ENCODE assay signal across 24 cellular contexts in genomic region chr2:109066917-109067828, GRCh38.
DNase-seq lines count a peak whose midpoint lies in the region; ATAC-seq and TF ChIP-seq lines count a peak whose summit lies in the region.
"Had no signal": no experiment of that assay in that cellular context is flagged by ENCODE, and none has a peak within 500 bp of the region (broad histone marks: within the 10 kb centered on the region; RNA-seq: fewer than 3 reads in every experiment).

No MANE protein-coding gene starts in this region.

- in situ Hi-C loops in GM13976 (cut with MboI; ENCODE audit: low sequenced_read_pairs, unreplicated experiment) = no loop called here

- H4K20me1 ChIP-seq in HCT116 (ENCODE audit: insufficient read depth) = no peaks in the 10 kb centered on the region

- H3K36me3 Mint-ChIP-seq in Caco-2 (ENCODE audit: insufficient read depth, unreplicated experiment) (peaks cover 16% of the 10 kb centered on the region), endodermal cell (ENCODE audit: low read depth) (no peaks in the 10 kb centered on the region), neural crest cell (ENCODE audit: low read depth) (no peaks in the 10 kb centered on the region)
- H3K36me3 Mint-ChIP-seq: activated naive CD8-positive, alpha-beta T cell treated with anti-CD3 and anti-CD28 coated beads, Interleukin-2, amount 10 ng/mL, durations not matched to agents 7 days and 5 days; CD14-positive monocyte had no signal

- H3K4me1 ChIP-seq in Caco-2 (peaks cover 76% of the 10 kb centered on the region), HCT116 (ENCODE audit: control insufficient read depth in 1 of 2, insufficient read depth in 2 of 2, low read length in 2 of 2) (no peaks in the 10 kb centered on the region; a peak in 1 of 4 replicates), endodermal cell (ENCODE audit: control insufficient read depth, insufficient read depth, low read length) (peaks cover 11% of the 10 kb centered on the region)
- H3K4me1 ChIP-seq: ascending aorta, gastrocnemius medialis, pancreas had no signal

- H3K36me3 ChIP-seq in Caco-2 (ENCODE audit: control insufficient read depth, insufficient read depth, low read length) = no peaks in the 10 kb centered on the region
- no peaks in the 10 kb centered on the region for H3K36me3 ChIP-seq in HCT116 (ENCODE audit: control insufficient read depth in 1 of 2, insufficient read depth in 2 of 2, low read length in 2 of 2)
- no peaks in the 10 kb centered on the region for H3K36me3 ChIP-seq in endodermal cell (ENCODE audit: control insufficient read depth, insufficient read depth, low read length)
- H3K36me3 ChIP-seq: ascending aorta, gastrocnemius medialis, pancreas had no signal

- H3K79me2 ChIP-seq in HCT116 (ENCODE audit: insufficient read depth, low read length) = no peaks in the 10 kb centered on the region

- H3K9me3 Mint-ChIP-seq in Caco-2 (ENCODE audit: unreplicated experiment) = peaks cover 10% of the 10 kb centered on the region
- no peaks in the 10 kb centered on the region for H3K9me3 Mint-ChIP-seq in endodermal cell
- H3K9me3 Mint-ChIP-seq in neural crest cell = no peaks in the 10 kb centered on the region
- H3K9me3 Mint-ChIP-seq: activated CD8-positive, alpha-beta T cell treated with anti-CD3 and anti-CD28 coated beads for 36 hours; activated naive CD8-positive, alpha-beta T cell treated with anti-CD3 and anti-CD28 coated beads, Interleukin-2, amount 10 ng/mL, durations not matched to agents 7 days and 5 days had no signal

- H3K9me3 ChIP-seq in Caco-2 = no peaks in the 10 kb centered on the region
- H3K9me3 ChIP-seq in HCT116 (ENCODE audit: control insufficient read depth in 1 of 2, insufficient read depth in 1 of 2, low read depth in 1 of 2, low read length in 2 of 2) = no peaks in the 10 kb centered on the region
- H3K9me3 ChIP-seq in endodermal cell (ENCODE audit: control insufficient read depth, low read length) = no peaks in the 10 kb centered on the region
- H3K9me3 ChIP-seq: ascending aorta, gastrocnemius medialis, pancreas had no signal

- H3K4me3 Mint-ChIP-seq in Caco-2 (ENCODE audit: unreplicated experiment) (peak overlapping the region; percentile 49), endodermal cell (no peak overlapping the region), neural crest cell (no peak overlapping the region)
- H3K4me3 Mint-ChIP-seq: activated CD8-positive, alpha-beta T cell treated with anti-CD3 and anti-CD28 coated beads for 36 hours; activated naive CD8-positive, alpha-beta T cell treated with anti-CD3 and anti-CD28 coated beads, Interleukin-2, amount 10 ng/mL, durations not matched to agents 7 days and 5 days; CD14-positive monocyte; naive thymus-derived CD8-positive, alpha-beta T cell had no signal

- RAD21 ChIA-PET in HCT116 (lab: Charles Lee; ENCODE audit: low non-redundant PET in 1 of 2, low total read pairs in 2 of 2, uncharacterized antibody in 2 of 2, unreplicated experiment in 2 of 2) = no interaction called here

- DNase-seq in Caco-2 (peak in 1 of 2 experiments; percentile 54), HCT116 (ENCODE audit: low read depth, low spot score) (no peak), endodermal cell (no peak), neural crest cell (ENCODE audit: low read depth, low spot score) (no peak), GM13976 (ENCODE audit: low spot score) (no peak)
- DNase-seq: activated CD4-positive, CD25-positive, alpha-beta regulatory T cell treated with anti-CD3 and anti-CD28 coated beads, Interleukin-2, amount 50 U/mL, for 72 hours; activated CD8-positive, alpha-beta T cell treated with anti-CD3 and anti-CD28 coated beads for 36 hours; activated effector memory CD4-positive, alpha-beta T cell treated with Interleukin-2 at 50 U/mL for 16 hours; activated naive CD8-positive, alpha-beta T cell treated with anti-CD3 and anti-CD28 coated beads, Interleukin-2, amount 10 ng/mL, durations not matched to agents 7 days and 5 days; activated T-cell treated with anti-CD3 and anti-CD28 coated beads for 4 hours; gastrocnemius medialis; midbrain; naive thymus-derived CD8-positive, alpha-beta T cell; NCI-H187; NCI-H774; pancreas; RPMI8226; stimulated activated CD4-positive, alpha-beta T cell treated with anti-CD3 and anti-CD28 coated beads, Interleukin-2, amount 100 ng/mL, for 48 hours; T-helper 1 cell; trophoblast cell had no signal

- 0 out of 2 replicates have a peak, but pooled peaks have one; percentile 10 for TF ChIP-seq RAD21 in HCT116 (IDR thresholded peaks at IDR 0.05; ENCODE audit: low read depth)

- no peak overlapping the region for H3K4me3 ChIP-seq in Caco-2 (ENCODE audit: low read depth, low read length)
- H3K4me3 ChIP-seq in HCT116 (replicated peaks in 1 of 2; ENCODE audit: low read depth in 1 of 2, low read length in 2 of 2) = no peak overlapping the region
- no peak overlapping the region for H3K4me3 ChIP-seq in endodermal cell (ENCODE audit: low read length)
- H3K4me3 ChIP-seq: ascending aorta, gastrocnemius medialis, pancreas had no signal

- POLR2A ChIA-PET in Caco-2 (lab: Charles Lee) = no interaction called here
- POLR2A ChIA-PET in HCT116 (lab: Charles Lee) = no interaction called here

- 85% methylated on average over 21 to 22 of the region's 22 CpGs for WGBS in endodermal cell (ENCODE audit: insufficient coverage in 1 of 2, insufficient read length in 1 of 2), 2 experiments

- H3K4me2 ChIP-seq in HCT116 (ENCODE audit: low read length) = no peak overlapping the region

- CTCF ChIA-PET in Caco-2 (lab: Charles Lee) (no interaction called here), HCT116 (lab: Charles Lee) (no interaction called here)

- H3K9me2 ChIP-seq in HCT116 (ENCODE audit: insufficient read depth) = no peaks in the 10 kb centered on the region

- TF ChIP-seq POLR2A in HCT116 (IDR thresholded peaks at IDR 0.05; ENCODE audit: borderline replicate concordance, extremely low read depth, insufficient read depth, insufficient read length) = no peak

- no peak for TF ChIP-seq CTCF in Caco-2 (IDR thresholded peaks at IDR 0.05; ENCODE audit: insufficient read depth in 1 of 2, low read depth in 1 of 2, low read length in 1 of 2, severe bottlenecking in 1 of 2, unreplicated experiment in 1 of 2)
- 0 out of 6 replicates have a peak, but pooled peaks of 1 of the 3 experiments have one; percentile 16 for TF ChIP-seq CTCF in HCT116 (IDR thresholded peaks at IDR 0.05 in 2 of 3, conservative IDR thresholded peaks at IDR 0.05 in 1 of 3; ENCODE audit: borderline replicate concordance in 1 of 3, insufficient read depth in 1 of 3, low read depth in 2 of 3, low read length in 2 of 3)
- no peak for TF ChIP-seq CTCF in endodermal cell (conservative IDR thresholded peaks at IDR 0.05)
- no peak for TF ChIP-seq CTCF in neural crest cell (conservative IDR thresholded peaks at IDR 0.05)
- TF ChIP-seq CTCF in GM13976 (IDR thresholded peaks at IDR 0.05; ENCODE audit: borderline replicate concordance, control extremely low read depth, extremely low read depth, insufficient read depth, missing control alignments) = no peak

- no peak overlapping the region for H3K27ac ChIP-seq in HCT116 (ENCODE audit: low read depth, low read length)
- peak overlapping the region; percentile 79 for H3K27ac ChIP-seq in endodermal cell (ENCODE audit: low read depth, low read length)
- H3K27ac ChIP-seq: ascending aorta, gastrocnemius medialis, pancreas had no signal

- H3K27me3 Mint-ChIP-seq in Caco-2 (ENCODE audit: insufficient read depth, unreplicated experiment) = no peaks in the 10 kb centered on the region
- peaks cover 17% of the 10 kb centered on the region for H3K27me3 Mint-ChIP-seq in endodermal cell (ENCODE audit: insufficient read depth)
- peaks cover 5% of the 10 kb centered on the region for H3K27me3 Mint-ChIP-seq in neural crest cell (ENCODE audit: low read depth)
- H3K27me3 Mint-ChIP-seq: activated CD8-positive, alpha-beta T cell treated with anti-CD3 and anti-CD28 coated beads for 36 hours; activated naive CD8-positive, alpha-beta T cell treated with anti-CD3 and anti-CD28 coated beads, Interleukin-2, amount 10 ng/mL, durations not matched to agents 7 days and 5 days; naive thymus-derived CD8-positive, alpha-beta T cell had no signal

- no peak overlapping the region for H3K9ac ChIP-seq in HCT116 (ENCODE audit: low read length)
- H3K9ac ChIP-seq in endodermal cell (ENCODE audit: extremely low read depth, low read length, poor library complexity, severe bottlenecking) = no peak overlapping the region

- peak; percentile 50; the same call in 1 of the 2 replicates for ATAC-seq in HCT116
- no peak for ATAC-seq in HG03175 (IDR thresholded peaks at IDR 0.05; ENCODE audit: unreplicated experiment)
- no peak for ATAC-seq in HG02763 (IDR thresholded peaks at IDR 0.05; ENCODE audit: unreplicated experiment)
- ATAC-seq: activated CD8-positive, alpha-beta T cell treated with anti-CD3 and anti-CD28 coated beads for 36 hours; gastrocnemius medialis; naive thymus-derived CD8-positive, alpha-beta T cell; pancreas had no signal

- H3K27ac Mint-ChIP-seq in Caco-2 (ENCODE audit: unreplicated experiment) (peak overlapping the region; percentile 97), endodermal cell (no peak overlapping the region), neural crest cell (ENCODE audit: unreplicated experiment) (peak overlapping the region; percentile 37)
- H3K27ac Mint-ChIP-seq: activated CD8-positive, alpha-beta T cell treated with anti-CD3 and anti-CD28 coated beads for 36 hours; activated naive CD8-positive, alpha-beta T cell treated with anti-CD3 and anti-CD28 coated beads, Interleukin-2, amount 10 ng/mL, durations not matched to agents 7 days and 5 days; CD14-positive monocyte had no signal

- H3K27me3 ChIP-seq in Caco-2 (replicated peaks; ENCODE audit: control insufficient read depth, insufficient read depth, low read length) (no peaks in the 10 kb centered on the region), HCT116 (ENCODE audit: insufficient read depth, low read length) (no peaks in the 10 kb centered on the region), endodermal cell (ENCODE audit: control insufficient read depth, insufficient read depth, low read length, poor library complexity, severe bottlenecking) (no peaks in the 10 kb centered on the region)
- H3K27me3 ChIP-seq: ascending aorta, pancreas had no signal

- BruUV-seq in Caco-2 (replicated peaks; lab: Mats Ljungman, UMichigan) (no TSS peak), HCT116 (replicated peaks; lab: Mats Ljungman, UMichigan) (no TSS peak)

- intact Hi-C loops in Caco-2 (cut with micrococcal nuclease; ENCODE audit: unreplicated experiment) (no loop called here), HCT116 (cut with micrococcal nuclease) (no loop called here)

- H3K4me1 Mint-ChIP-seq in Caco-2 (ENCODE audit: low read depth, unreplicated experiment) (peaks cover 45% of the 10 kb centered on the region), endodermal cell (peaks cover 33% of the 10 kb centered on the region), neural crest cell (peaks cover 33% of the 10 kb centered on the region)
- H3K4me1 Mint-ChIP-seq: activated naive CD8-positive, alpha-beta T cell treated with anti-CD3 and anti-CD28 coated beads, Interleukin-2, amount 10 ng/mL, durations not matched to agents 7 days and 5 days; CD14-positive monocyte had no signal

- no peak overlapping the region for H2AFZ ChIP-seq in HCT116 (ENCODE audit: low read depth, low read length, poor library complexity, severe bottlenecking)

TF ChIP-seq in HCT116, 20 proteins besides CTCF, POLR2A, EP300 and RAD21 (continues in another document):
- no peak for TF ChIP-seq JUND (IDR thresholded peaks at IDR 0.05)
- TF ChIP-seq POLR2AphosphoS5 (IDR thresholded peaks at IDR 0.05; ENCODE audit: low read depth, low read length) = no peak
- no peak for TF ChIP-seq EGR1 (IDR thresholded peaks at IDR 0.05; ENCODE audit: low read depth)
